In the genomic region with DNA sequence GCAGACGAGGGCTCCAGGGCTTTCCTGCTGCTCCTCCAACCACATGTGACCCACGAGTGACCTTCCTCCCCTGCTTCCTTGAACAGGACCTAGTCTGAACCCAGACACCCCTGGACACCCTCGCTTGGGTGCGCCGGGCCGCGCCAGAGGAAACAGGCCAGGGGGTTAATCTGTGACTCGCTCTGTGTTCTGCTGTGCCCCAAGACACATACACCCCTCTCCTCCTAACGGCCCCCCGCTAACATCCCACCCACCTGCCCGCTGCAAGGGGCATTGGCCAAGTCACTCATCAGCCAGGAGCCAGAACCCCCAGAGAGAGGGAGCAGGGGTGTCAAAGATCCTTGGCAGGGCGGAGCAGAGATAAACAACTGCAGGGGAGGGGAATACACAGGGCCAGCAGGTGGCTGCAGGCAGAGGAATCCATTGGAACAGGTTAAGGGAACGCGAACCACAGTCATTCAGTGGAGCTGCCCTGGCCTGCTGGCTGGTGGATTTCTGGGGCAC, we compare ENCODE assay signal across 1 cellular context.
A peak's percentile ranks its signal among the peaks of the same experiment; 100 is the strongest.
TF ChIP-seq lines count a peak whose summit lies in the region.

No MANE protein-coding gene starts in this region.

TF ChIP-seq in HepG2, 621 proteins besides CTCF, POLR2A, EP300 and RAD21:
- TF ChIP-seq ZSCAN25 (CRISPR knock-in tag; IDR thresholded peaks at IDR 0.05) (peak; percentile 82), SIX1 (CRISPR knock-in tag; IDR thresholded peaks at IDR 0.05; ENCODE audit: borderline replicate concordance) (no peak)
- TF ChIP-seq, protein P1, sequence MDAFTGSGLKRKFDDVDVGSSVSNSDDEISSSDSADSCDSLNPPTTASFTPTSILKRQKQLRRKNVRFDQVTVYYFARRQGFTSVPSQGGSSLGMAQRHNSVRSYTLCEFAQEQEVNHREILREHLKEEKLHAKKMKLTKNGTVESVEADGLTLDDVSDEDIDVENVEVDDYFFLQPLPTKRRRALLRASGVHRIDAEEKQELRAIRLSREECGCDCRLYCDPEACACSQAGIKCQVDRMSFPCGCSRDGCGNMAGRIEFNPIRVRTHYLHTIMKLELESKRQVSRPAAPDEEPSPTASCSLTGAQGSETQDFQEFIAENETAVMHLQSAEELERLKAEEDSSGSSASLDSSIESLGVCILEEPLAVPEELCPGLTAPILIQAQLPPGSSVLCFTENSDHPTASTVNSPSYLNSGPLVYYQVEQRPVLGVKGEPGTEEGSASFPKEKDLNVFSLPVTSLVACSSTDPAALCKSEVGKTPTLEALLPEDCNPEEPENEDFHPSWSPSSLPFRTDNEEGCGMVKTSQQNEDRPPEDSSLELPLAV (CRISPR knock-in tag; conservative IDR thresholded peaks at IDR 0.05; ENCODE audit: low read depth), result no peak
- TF ChIP-seq, protein P2, sequence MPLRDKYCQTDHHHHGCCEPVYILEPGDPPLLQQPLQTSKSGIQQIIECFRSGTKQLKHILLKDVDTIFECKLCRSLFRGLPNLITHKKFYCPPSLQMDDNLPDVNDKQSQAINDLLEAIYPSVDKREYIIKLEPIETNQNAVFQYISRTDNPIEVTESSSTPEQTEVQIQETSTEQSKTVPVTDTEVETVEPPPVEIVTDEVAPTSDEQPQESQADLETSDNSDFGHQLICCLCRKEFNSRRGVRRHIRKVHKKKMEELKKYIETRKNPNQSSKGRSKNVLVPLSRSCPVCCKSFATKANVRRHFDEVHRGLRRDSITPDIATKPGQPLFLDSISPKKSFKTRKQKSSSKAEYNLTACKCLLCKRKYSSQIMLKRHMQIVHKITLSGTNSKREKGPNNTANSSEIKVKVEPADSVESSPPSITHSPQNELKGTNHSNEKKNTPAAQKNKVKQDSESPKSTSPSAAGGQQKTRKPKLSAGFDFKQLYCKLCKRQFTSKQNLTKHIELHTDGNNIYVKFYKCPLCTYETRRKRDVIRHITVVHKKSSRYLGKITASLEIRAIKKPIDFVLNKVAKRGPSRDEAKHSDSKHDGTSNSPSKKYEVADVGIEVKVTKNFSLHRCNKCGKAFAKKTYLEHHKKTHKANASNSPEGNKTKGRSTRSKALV (CRISPR knock-in tag; IDR thresholded peaks at IDR 0.05), result no peak
